Comparison of ENCODE assay signal across 14 cellular contexts in the genomic region with DNA sequence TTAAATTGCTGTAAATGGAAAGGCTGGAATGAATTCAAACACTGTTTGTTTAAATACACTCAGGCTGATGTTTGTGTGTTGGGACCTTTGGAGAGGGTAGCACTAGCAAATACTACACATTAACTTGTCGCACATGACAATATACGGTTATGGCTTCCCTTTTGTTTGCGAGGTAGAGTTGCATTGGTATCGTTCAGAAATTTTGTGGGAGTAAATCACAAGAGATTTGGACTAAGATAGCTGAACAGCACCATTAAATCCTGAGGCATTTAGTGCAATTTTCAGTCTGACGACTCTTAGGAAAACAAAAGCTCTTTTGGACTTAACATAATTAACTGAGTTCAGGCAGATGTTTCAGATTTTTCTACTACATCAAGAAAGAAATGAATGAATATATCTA.
DNase-seq lines count a peak whose midpoint lies in the region; TF ChIP-seq lines count a peak whose summit lies in the region.
"Had no signal": no experiment of that assay in that cellular context is flagged by ENCODE, and none has a peak within 500 bp of the region (broad histone marks: within the 10 kb centered on the region; RNA-seq: fewer than 3 reads in every experiment).

No MANE protein-coding gene starts in this region.

- in situ Hi-C loops in GM23248 (cut with MboI), result no loop called here

- no peaks in the 10 kb centered on the region for H3K36me3 Mint-ChIP-seq in neural progenitor cell
- H3K36me3 Mint-ChIP-seq in activated naive CD4-positive, alpha-beta T cell treated with anti-CD3 and anti-CD28 coated beads for 36 hours (ENCODE audit: low read depth), result no peaks in the 10 kb centered on the region
- H3K36me3 Mint-ChIP-seq: CD14-positive monocyte had no signal

- peaks cover 2% of the 10 kb centered on the region for H3K4me1 Mint-ChIP-seq in neural progenitor cell
- H3K4me1 Mint-ChIP-seq in activated naive CD4-positive, alpha-beta T cell treated with anti-CD3 and anti-CD28 coated beads for 36 hours (ENCODE audit: low read depth), result no peaks in the 10 kb centered on the region
- H3K4me1 Mint-ChIP-seq: CD14-positive monocyte had no signal

- no peak overlapping the region for H3K4me3 Mint-ChIP-seq in neural progenitor cell
- H3K4me3 Mint-ChIP-seq in activated naive CD4-positive, alpha-beta T cell treated with anti-CD3 and anti-CD28 coated beads for 36 hours, result no peak overlapping the region
- H3K4me3 Mint-ChIP-seq: CD14-positive monocyte; T-helper 1 cell treated with Interleukin-12 subunit alpha and Interleukin-12 subunit beta and Interleukin-4 antibody, amounts not matched to agents 30 μg/mL and 1 μg/mL, for 36 hours had no signal

- H3K9ac ChIP-seq in neural progenitor cell (no peak overlapping the region), GM23248 (no peak overlapping the region)

- H3K27ac Mint-ChIP-seq in neural progenitor cell, result no peak overlapping the region
- no peak overlapping the region for H3K27ac Mint-ChIP-seq in activated naive CD4-positive, alpha-beta T cell treated with anti-CD3 and anti-CD28 coated beads for 36 hours
- H3K27ac Mint-ChIP-seq: CD14-positive monocyte; T-helper 1 cell treated with Interleukin-12 subunit alpha and Interleukin-12 subunit beta and Interleukin-4 antibody, amounts not matched to agents 30 μg/mL and 1 μg/mL, for 36 hours had no signal

- H3K4me2 ChIP-seq in neural progenitor cell, result no peak overlapping the region
- H3K4me2 ChIP-seq in GM23248 (ENCODE audit: unreplicated experiment), result no peak overlapping the region

- H3K4me1 ChIP-seq in neural progenitor cell, result no peaks in the 10 kb centered on the region
- H3K4me1 ChIP-seq in GM23248 (ENCODE audit: insufficient read depth), result no peaks in the 10 kb centered on the region
- no peaks in the 10 kb centered on the region for H3K4me1 ChIP-seq in left ventricle myocardium inferior

- DNase-seq in NCI-H146 (lab: John Stamatoyannopoulos, UW) (peak; percentile 15), NCI-H146 treated with DMSO at 0.1 percent for 48 hours (lab: John Stamatoyannopoulos, UW; ENCODE audit: unreplicated experiment) (no peak), NCI-H2081 treated with DMSO at 0.1 percent for 48 hours (lab: John Stamatoyannopoulos, UW) (peak; percentile 62), SK-N-DZ (ENCODE audit: low spot score) (peak; percentile 22), neural progenitor cell (ENCODE audit: low spot score) (no peak), GM23248 (no peak), left ventricle myocardium inferior (no peak)
- DNase-seq in activated naive CD4-positive, alpha-beta T cell treated with anti-CD3 and anti-CD28 coated beads for 36 hours, result no peak
- DNase-seq: 8988T, NCI-H1694 treated with DMSO at 0.1 percent for 48 hours, NCI-H524, PC-3 had no signal

- no peak overlapping the region for H3K27ac ChIP-seq in neural progenitor cell
- H3K27ac ChIP-seq in GM23248, result no peak overlapping the region
- no peak overlapping the region for H3K27ac ChIP-seq in left ventricle myocardium inferior (replicated peaks)

- H3K4me3 ChIP-seq in neural progenitor cell (no peak overlapping the region), GM23248 (no peak overlapping the region), left ventricle myocardium inferior (no peak overlapping the region)

- H3K9me2 ChIP-seq in GM23248 (ENCODE audit: insufficient read depth), result no peaks in the 10 kb centered on the region

- no peak for TF ChIP-seq CTCF in neural progenitor cell (IDR thresholded peaks at IDR 0.05)
- TF ChIP-seq CTCF in left ventricle myocardium inferior (IDR thresholded peaks at IDR 0.05; ENCODE audit: borderline replicate concordance), result no peak

- H2AFZ ChIP-seq in neural progenitor cell (replicated peaks) (peak overlapping the region; percentile 23), GM23248 (no peak overlapping the region)

- H3K9me3 Mint-ChIP-seq in neural progenitor cell, result no peaks in the 10 kb centered on the region
- H3K9me3 Mint-ChIP-seq in activated naive CD4-positive, alpha-beta T cell treated with anti-CD3 and anti-CD28 coated beads for 36 hours, result peaks cover 10% of the 10 kb centered on the region

- 14% methylated on average over 5 of the region's 5 CpGs for WGBS in GM23248 (ENCODE audit: low coverage in 1 of 2, low lambda C conversion rate in 2 of 2, missing lambda C conversion rate in 2 of 2), 2 experiments

- intact Hi-C loops in activated naive CD4-positive, alpha-beta T cell treated with anti-CD3 and anti-CD28 coated beads for 36 hours (cut with micrococcal nuclease), result no loop called here
- intact Hi-C loops in left ventricle myocardium inferior (cut with micrococcal nuclease), result no loop called here

- H3K27me3 Mint-ChIP-seq in neural progenitor cell (ENCODE audit: insufficient read depth, low read depth), result no peaks in the 10 kb centered on the region
- H3K27me3 Mint-ChIP-seq in activated naive CD4-positive, alpha-beta T cell treated with anti-CD3 and anti-CD28 coated beads for 36 hours (ENCODE audit: low read depth), result no peaks in the 10 kb centered on the region

- no peaks in the 10 kb centered on the region for H3F3A ChIP-seq in neural progenitor cell (ENCODE audit: low read depth)
- H3F3A ChIP-seq in GM23248 (ENCODE audit: insufficient read depth), result no peaks in the 10 kb centered on the region

- CTCF ChIA-PET in activated naive CD4-positive, alpha-beta T cell treated with anti-CD3 and anti-CD28 coated beads for 36 hours (lab: Charles Lee), result no interaction called here

- H3K79me2 ChIP-seq in neural progenitor cell (ENCODE audit: low read depth), result no peaks in the 10 kb centered on the region
- no peaks in the 10 kb centered on the region for H3K79me2 ChIP-seq in GM23248 (ENCODE audit: insufficient read depth)

- H3K27me3 ChIP-seq in neural progenitor cell, result no peaks in the 10 kb centered on the region
- H3K27me3 ChIP-seq in GM23248 (replicated peaks; ENCODE audit: insufficient read depth), result no peaks in the 10 kb centered on the region
- no peaks in the 10 kb centered on the region for H3K27me3 ChIP-seq in left ventricle myocardium inferior (ENCODE audit: low read depth)

- H3K36me3 ChIP-seq in neural progenitor cell (no peaks in the 10 kb centered on the region), GM23248 (ENCODE audit: low read depth) (no peaks in the 10 kb centered on the region), left ventricle myocardium inferior (no peaks in the 10 kb centered on the region)

- H4K20me1 ChIP-seq in neural progenitor cell (ENCODE audit: low read depth), result no peaks in the 10 kb centered on the region
- H4K20me1 ChIP-seq in GM23248 (ENCODE audit: insufficient read depth), result no peaks in the 10 kb centered on the region

- H3K9me3 ChIP-seq in neural progenitor cell (ENCODE audit: low read depth) (no peaks in the 10 kb centered on the region), GM23248 (ENCODE audit: low read depth) (no peaks in the 10 kb centered on the region), left ventricle myocardium inferior (replicated peaks) (peaks cover 9% of the 10 kb centered on the region)

Comparison
In these comparisons a context has a peak if more than half of its experiments do, and no peak if none do; other contexts are left out.
1. DNase-seq: peak in NCI-H146 (single experiment), NCI-H2081 treated with DMSO at 0.1 percent for 48 hours (single experiment) and SK-N-DZ (single experiment); none in NCI-H146 treated with DMSO at 0.1 percent for 48 hours (single experiment), neural progenitor cell (single experiment), GM23248 (single experiment), activated naive CD4-positive, alpha-beta T cell treated with anti-CD3 and anti-CD28 coated beads for 36 hours (single experiment) and left ventricle myocardium inferior (single experiment).